In genomic region chrX:68433981-68434299, GRCh38 we compare ENCODE assay signal across 9 cellular contexts. TPM values are rescaled to one million over a fixed set of nuclear protein-coding genes. Genes with fewer than 3 reads are reported as not detected.
DNase-seq lines count a peak whose midpoint lies in the region; FAIRE-seq and TF ChIP-seq lines count a peak whose summit lies in the region.
"Had no signal": no experiment of that assay in that cellular context is flagged by ENCODE, and none has a peak within 500 bp of the region (broad histone marks: within the 10 kb centered on the region; RNA-seq: fewer than 3 reads in every experiment).

No MANE protein-coding gene starts in this region.

- TF ChIP-seq CTCF in Peyer's patch (IDR thresholded peaks at IDR 0.05) (no peak), endothelial cell of umbilical vein (IDR thresholded peaks at IDR 0.05; ENCODE audit: extremely low read depth in 1 of 2, insufficient read depth in 1 of 2, low read depth in 1 of 2, low read length in 2 of 2) (no peak)

- no peaks in the 10 kb centered on the region; a peak in 1 of 22 replicates for H4K20me1 ChIP-seq in BLaER1 treated with 17β-estradiol and CSF1 and Interleukin-3, amounts not matched to agents 10 nM and 100 nM
- H4K20me1 ChIP-seq in endothelial cell of umbilical vein (replicated peaks; ENCODE audit: control insufficient read depth, extremely low read depth, insufficient read depth, low read length): no peaks in the 10 kb centered on the region

- H3K9ac ChIP-seq in BLaER1 treated with 17β-estradiol and CSF1 and Interleukin-3, amounts not matched to agents 10 nM and 100 nM: peak overlapping the region; percentile 39 to 73 (median 68); a peak in 21 of 22 replicates
- H3K9ac ChIP-seq in endothelial cell of umbilical vein (replicated peaks; ENCODE audit: extremely low read depth, insufficient read depth, low read length): peak overlapping the region; percentile 73

- no peaks in the 10 kb centered on the region for H3K9me3 ChIP-seq in BLaER1 treated with 17β-estradiol and CSF1 and Interleukin-3, amounts not matched to agents 10 nM and 100 nM (replicated peaks in 1 of 11)
- H3K9me3 ChIP-seq in Peyer's patch (no peaks in the 10 kb centered on the region), endothelial cell of umbilical vein (replicated peaks; ENCODE audit: control insufficient read depth, insufficient read depth, low read length) (no peaks in the 10 kb centered on the region), neuron (ENCODE audit: low read length) (no peaks in the 10 kb centered on the region)

- FAIRE-seq in endothelial cell of umbilical vein (lab: Jason Lieb, UNC): no peak
- no peak for FAIRE-seq in frontal cortex (lab: Jason Lieb, UNC)
- no peak for FAIRE-seq in H54 (lab: Jason Lieb, UNC)

- DNase-seq in Peyer's patch (no peak), endothelial cell of umbilical vein (ENCODE audit: low read depth, low spot score) (no peak), frontal cortex (ENCODE audit: low spot score in 2 of 2) (no peak), H4 (ENCODE audit: low spot score) (no peak), H54 (ENCODE audit: insufficient read length, low spot score) (no peak), NOMO-1 (lab: John Stamatoyannopoulos, UW; ENCODE audit: unreplicated experiment in 2 of 2) (no peak)
- DNase-seq: MM.1S had no signal

- peak overlapping the region in 6 of 11 experiments; percentile 14 to 45 (median 31); a peak in 10 of 22 replicates for H3K27ac ChIP-seq in BLaER1 treated with 17β-estradiol and CSF1 and Interleukin-3, amounts not matched to agents 10 nM and 100 nM
- H3K27ac ChIP-seq in Peyer's patch: peak overlapping the region; percentile 5 to 88 (median 66)
- H3K27ac ChIP-seq in endothelial cell of umbilical vein (ENCODE audit: insufficient read depth, low read depth, low read length): peak overlapping the region; percentile 64

- POLR2A ChIA-PET in endothelial cell of umbilical vein (lab: Charles Lee): no interaction called here

- BruUV-seq in endothelial cell of umbilical vein (replicated peaks; lab: Mats Ljungman, UMichigan): TSS peak; percentile 30

- H3K4me3 ChIP-seq in BLaER1 treated with 17β-estradiol and CSF1 and Interleukin-3, amounts not matched to agents 10 nM and 100 nM: peak overlapping the region; percentile 56 to 73 (median 68)
- H3K4me3 ChIP-seq in Peyer's patch: peak overlapping the region; percentile 33 to 65 (median 49)
- peak overlapping the region; percentile 44 to 62 (median 59) for H3K4me3 ChIP-seq in endothelial cell of umbilical vein (replicated peaks in 1 of 3; ENCODE audit: insufficient read depth in 1 of 3, low read depth in 1 of 3, low read length in 3 of 3)
- peak overlapping the region; percentile 74 for H3K4me3 ChIP-seq in neuron (ENCODE audit: low read length)

- no peaks in the 10 kb centered on the region for H3K79me2 ChIP-seq in endothelial cell of umbilical vein (ENCODE audit: control insufficient read depth, insufficient read depth, low read length)

- H2AFZ ChIP-seq in endothelial cell of umbilical vein (ENCODE audit: low read depth, low read length) (peak overlapping the region; percentile 96), neuron (ENCODE audit: low read depth, low read length) (peak overlapping the region; percentile 54)

- H3K9me1 ChIP-seq in endothelial cell of umbilical vein (replicated peaks; ENCODE audit: control insufficient read depth, extremely low read depth, insufficient read depth, low read length): no peaks in the 10 kb centered on the region

- H3K4me2 ChIP-seq in BLaER1 treated with 17β-estradiol and CSF1 and Interleukin-3, amounts not matched to agents 10 nM and 100 nM: peak overlapping the region; percentile 63 to 89 (median 81)
- H3K4me2 ChIP-seq in endothelial cell of umbilical vein (ENCODE audit: insufficient read depth, low read length): peak overlapping the region; percentile 84

- peaks cover 0 to 7% (median 2%) of the 10 kb centered on the region in 10 experiments; a peak in 7 of 20 replicates for H3K4me1 ChIP-seq in BLaER1 treated with 17β-estradiol and CSF1 and Interleukin-3, amounts not matched to agents 10 nM and 100 nM
- H3K4me1 ChIP-seq in Peyer's patch (no peaks in the 10 kb centered on the region), endothelial cell of umbilical vein (ENCODE audit: control insufficient read depth, extremely low read depth, insufficient read depth, low read length) (peaks cover 9% of the 10 kb centered on the region), neuron (ENCODE audit: insufficient read depth, low read length) (peaks cover 6% of the 10 kb centered on the region)

- CTCF ChIA-PET in endothelial cell of umbilical vein (lab: Charles Lee): interaction anchor here (2.0 kb wide), 1 partner anchor 29 kb away, joined by 9 read pairs; no protein-coding TSS in a partner anchor

- dilution Hi-C loops in endothelial cell of umbilical vein (cut with MboI; ENCODE audit: extremely low pct_ligation_motif_present, low sequenced_read_pairs): no loop called here

- peaks cover 46 to 85% (median 73%) of the 10 kb centered on the region in 11 experiments for H3K27me3 ChIP-seq in BLaER1 treated with 17β-estradiol and CSF1 and Interleukin-3, amounts not matched to agents 10 nM and 100 nM
- H3K27me3 ChIP-seq in Peyer's patch (no peaks in the 10 kb centered on the region), endothelial cell of umbilical vein (ENCODE audit: control insufficient read depth in 2 of 2, insufficient read depth in 2 of 2, low read length in 2 of 2) (no peaks in the 10 kb centered on the region), neuron (ENCODE audit: insufficient read depth, low read length) (no peaks in the 10 kb centered on the region)

- intact Hi-C loops in endothelial cell of umbilical vein (cut with micrococcal nuclease): loop anchor here (1.0 to 5.0 kb wide), 3 partner anchors 7 to 63 kb away; partner anchors contain the start of gene YIPF6

- H3K36me3 ChIP-seq in BLaER1 treated with 17β-estradiol and CSF1 and Interleukin-3, amounts not matched to agents 10 nM and 100 nM: no peaks in the 10 kb centered on the region
- no peaks in the 10 kb centered on the region for H3K36me3 ChIP-seq in Peyer's patch
- no peaks in the 10 kb centered on the region for H3K36me3 ChIP-seq in endothelial cell of umbilical vein (ENCODE audit: control insufficient read depth in 2 of 2, extremely low read depth in 1 of 2, insufficient read depth in 2 of 2, low read length in 2 of 2)
- H3K36me3 ChIP-seq in neuron (ENCODE audit: insufficient read depth, low read length): no peaks in the 10 kb centered on the region

- TF ChIP-seq POLR2A in Peyer's patch (IDR thresholded peaks at IDR 0.05) (no peak), endothelial cell of umbilical vein (IDR thresholded peaks at IDR 0.05; ENCODE audit: low read depth, low read length) (no peak), H54 (IDR thresholded peaks at IDR 0.05; ENCODE audit: low read depth, low read length) (no peak)

TF ChIP-seq in endothelial cell of umbilical vein, 7 proteins besides CTCF, POLR2A, EP300 and RAD21:
- TF ChIP-seq POLR2AphosphoS5 (IDR thresholded peaks at IDR 0.05; ENCODE audit: insufficient read depth, low read depth, low read length): no peak
- no peak for TF ChIP-seq MAX (IDR thresholded peaks at IDR 0.05; ENCODE audit: insufficient read depth, insufficient read length)
- TF ChIP-seq EZH2 (IDR thresholded peaks at IDR 0.05; ENCODE audit: borderline replicate concordance, low read depth, low read length, severe bottlenecking): no peak
- TF ChIP-seq MYC (IDR thresholded peaks at IDR 0.05; ENCODE audit: low read depth, low read length): no peak
- no peak for TF ChIP-seq FOS (IDR thresholded peaks at IDR 0.05; ENCODE audit: borderline replicate concordance, insufficient read depth, low read length)
- no peak for TF ChIP-seq JUN (IDR thresholded peaks at IDR 0.05; ENCODE audit: borderline replicate concordance, insufficient read depth, insufficient read length, low read depth)
- TF ChIP-seq GATA2 (IDR thresholded peaks at IDR 0.05; ENCODE audit: insufficient read depth, insufficient read length, low read depth, low read length): no peak

RNA-seq across cellular contexts. Expression of gene OPHN1, which starts 0.6 kb away (rescaled TPM):
- 10 to 100 TPM in 1 of 4 donors, 1 to 10 TPM in 3; 3.9 to 20.6 (median 6.7) TPM for total RNA-seq in Peyer's patch
- total RNA-seq in endothelial cell of umbilical vein: 6.2 and 6.7 TPM in 2 replicates
- polyA plus RNA-seq in endothelial cell of umbilical vein: 3.2 and 3.9 TPM in 2 replicates
- 2.6 TPM in 2 replicates for polyA plus RNA-seq in endothelial cell of umbilical vein (2011; cell fraction: cytosol; rRNA removed)
- 8.7 and 9.8 TPM in 2 replicates for polyA plus RNA-seq in endothelial cell of umbilical vein (2011; cell fraction: nucleus; rRNA removed)
- polyA plus RNA-seq in endothelial cell of umbilical vein (2012): 3.6 and 4.3 TPM in 2 replicates
- polyA minus RNA-seq in endothelial cell of umbilical vein: 9.0 and 13.2 TPM in 2 replicates
- polyA minus RNA-seq in endothelial cell of umbilical vein (2011; cell fraction: cytosol; rRNA and poly(A)+ RNA removed): 21.0 TPM
- 16.9 and 18.3 TPM in 2 replicates for polyA minus RNA-seq in endothelial cell of umbilical vein (2011; cell fraction: nucleus; rRNA and poly(A)+ RNA removed)
- 39.1 TPM for total RNA-seq in frontal cortex
- 2.0 and 4.4 TPM in 2 replicates for total RNA-seq in H4 (2014; rRNA removed; shearing (Covaris generic))
